8 cellular contexts compared by ENCODE assay signal in the genomic region with DNA sequence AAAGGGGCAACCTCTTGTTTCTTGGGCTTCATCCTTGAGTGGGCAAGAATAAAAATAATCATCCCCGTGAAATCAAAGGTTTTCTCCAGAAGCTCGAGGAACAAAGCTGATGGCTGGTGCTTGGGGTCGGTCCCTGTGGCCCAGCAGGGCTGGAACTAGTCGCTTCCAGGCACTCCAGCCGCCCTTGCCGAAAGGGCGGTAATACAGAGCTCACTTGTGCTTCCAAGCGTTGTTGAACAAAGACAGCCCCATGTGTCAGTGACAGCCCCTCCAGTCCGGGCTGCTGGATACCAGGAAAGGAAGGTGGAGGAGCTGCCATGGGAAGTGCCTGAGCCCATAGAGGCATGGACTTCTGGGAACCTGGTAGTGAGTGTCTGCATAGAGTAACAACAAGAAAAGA. TPM values are rescaled to one million over a fixed set of nuclear protein-coding genes. Genes with fewer than 3 reads are reported as not detected.
"Had no signal": no experiment of that assay in that cellular context is flagged by ENCODE, and none has a peak within 500 bp of the region (broad histone marks: within the 10 kb centered on the region; RNA-seq: fewer than 3 reads in every experiment).

No MANE protein-coding gene starts in this region.

- H3K27ac Mint-ChIP-seq: H9, IgD-negative memory B cell had no signal

- H3K27ac ChIP-seq: HL-60 had no signal

- FAIRE-seq: H54, HepG2 had no signal

- DNase-seq: GOT3, H9, HCEC 1CT had no signal

- H3K4me3 Mint-ChIP-seq: H9, IgD-negative memory B cell had no signal

- H3K36me3 Mint-ChIP-seq: IgD-negative memory B cell had no signal

- ATAC-seq: HepG2 had no signal

RNA-seq across cellular contexts. Expression of a gene that starts 5.2 kb away (rescaled TPM):
- total RNA-seq: H9, HepG2, HT1080 had no signal
- polyA plus RNA-seq: HepG2, IgD-negative memory B cell had no signal
